1 cellular context compared by ENCODE assay signal in the genomic region with DNA sequence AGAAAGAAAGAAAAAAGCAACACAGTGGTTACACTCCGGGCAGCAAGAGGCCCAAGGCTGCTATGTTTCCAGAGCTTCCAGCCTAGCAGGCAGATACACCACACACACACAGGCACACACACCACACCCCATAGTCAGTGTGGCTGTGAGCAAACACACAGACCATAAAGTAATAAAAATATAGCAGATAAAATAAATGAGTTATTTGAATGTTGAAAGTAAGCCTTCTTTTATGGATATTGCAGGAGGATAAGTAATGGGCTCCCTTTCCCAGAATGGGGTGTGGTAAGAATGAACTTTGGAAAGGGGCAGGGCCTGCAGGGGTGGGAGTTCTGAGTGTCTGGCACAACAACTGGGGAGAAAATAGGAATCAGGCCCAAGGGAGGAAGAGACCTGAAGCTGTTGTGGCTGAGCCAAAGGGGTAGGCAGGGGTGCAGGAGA.
TF ChIP-seq lines count a peak whose summit lies in the region.

No MANE protein-coding gene starts in this region.

TF ChIP-seq in HEK293, 187 proteins besides CTCF, POLR2A, EP300 and RAD21:
- peak; percentile 31; the same call in 1 of the 2 replicates for TF ChIP-seq ZBTB8A (tag by site-specific recombination; IDR thresholded peaks at IDR 0.05)
- no peak for TF ChIP-seq ZNF157 (tag by site-specific recombination; IDR thresholded peaks at IDR 0.05)
- peak; percentile 50; the same call in 1 of the 2 replicates for TF ChIP-seq ZNF600 (tag by site-specific recombination; IDR thresholded peaks at IDR 0.05)
- peak; percentile 79 for TF ChIP-seq KLF1 (tag by site-specific recombination; IDR thresholded peaks at IDR 0.05)
